9 cellular contexts compared by ENCODE assay signal in the genomic region with DNA sequence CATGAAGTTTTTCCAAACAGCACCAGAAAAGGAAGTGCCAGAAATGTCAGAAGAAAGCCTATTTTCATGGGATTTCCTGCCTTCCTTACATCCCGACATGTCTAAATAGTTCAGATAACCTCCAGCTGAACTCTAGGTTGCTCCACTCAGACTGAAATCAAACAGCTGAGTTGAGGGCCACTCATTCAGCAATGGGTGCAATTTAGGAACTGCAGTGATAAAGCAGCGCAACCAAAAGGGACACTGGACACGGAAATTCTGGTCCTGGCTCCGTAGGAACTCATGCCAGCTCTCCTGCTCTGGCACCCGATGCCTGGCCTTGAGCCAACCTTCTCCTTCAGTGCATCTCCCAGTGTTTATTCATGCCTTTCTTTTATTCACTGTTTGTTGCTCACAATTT.
DNase-seq lines count a peak whose midpoint lies in the region; ATAC-seq, FAIRE-seq and TF ChIP-seq lines count a peak whose summit lies in the region.
"Had no signal": no experiment of that assay in that cellular context is flagged by ENCODE, and none has a peak within 500 bp of the region (broad histone marks: within the 10 kb centered on the region; RNA-seq: fewer than 3 reads in every experiment).

No MANE protein-coding gene starts in this region.

- no peaks in the 10 kb centered on the region for H4K20me1 ChIP-seq in endothelial cell of umbilical vein (replicated peaks; ENCODE audit: control insufficient read depth, extremely low read depth, insufficient read depth, low read length)

- H3K36me3 ChIP-seq in endothelial cell of umbilical vein (ENCODE audit: control insufficient read depth in 2 of 2, extremely low read depth in 1 of 2, insufficient read depth in 2 of 2, low read length in 2 of 2) (no peaks in the 10 kb centered on the region), parathyroid adenoma (ENCODE audit: control insufficient read depth, insufficient read depth, low read length) (no peaks in the 10 kb centered on the region), spleen (no peaks in the 10 kb centered on the region)
- no peaks in the 10 kb centered on the region for H3K36me3 ChIP-seq in effector memory CD4-positive, alpha-beta T cell (ENCODE audit: control insufficient read depth, insufficient read depth, low read length)

- H3K4me2 ChIP-seq in endothelial cell of umbilical vein (ENCODE audit: insufficient read depth, low read length) = peak overlapping the region; percentile 97
- no peak overlapping the region for H3K4me2 ChIP-seq in parathyroid adenoma (ENCODE audit: low read length)

- TF ChIP-seq CTCF in endothelial cell of umbilical vein (IDR thresholded peaks at IDR 0.05; ENCODE audit: extremely low read depth in 1 of 2, insufficient read depth in 1 of 2, low read depth in 1 of 2, low read length in 2 of 2) = no peak
- no peak for TF ChIP-seq CTCF in parathyroid adenoma (IDR thresholded peaks at IDR 0.05)
- TF ChIP-seq CTCF in spleen (IDR thresholded peaks at IDR 0.05 in 8 of 11, conservative IDR thresholded peaks at IDR 0.05 in 3 of 11) = no peak

- POLR2A ChIA-PET in endothelial cell of umbilical vein (lab: Charles Lee) = no interaction called here

- no peaks in the 10 kb centered on the region for H3K27me3 ChIP-seq in endothelial cell of umbilical vein (ENCODE audit: control insufficient read depth in 2 of 2, insufficient read depth in 2 of 2, low read length in 2 of 2)
- H3K27me3 ChIP-seq in parathyroid adenoma (ENCODE audit: control insufficient read depth, insufficient read depth, low read length) = no peaks in the 10 kb centered on the region
- peaks cover 5% of the 10 kb centered on the region for H3K27me3 ChIP-seq in effector memory CD4-positive, alpha-beta T cell (replicated peaks; ENCODE audit: control insufficient read depth, insufficient read depth, low read length, poor library complexity, severe bottlenecking)
- H3K27me3 ChIP-seq in spleen (replicated peaks in 1 of 7) = peaks cover 0 to 35% (median 12%) of the 10 kb centered on the region in 7 donors

- H3K27ac ChIP-seq in endothelial cell of umbilical vein (ENCODE audit: insufficient read depth, low read depth, low read length) (peak overlapping the region; percentile 86), parathyroid adenoma (no peak overlapping the region), spleen (peak overlapping the region in 2 of 8 donors; percentile 2 to 25)
- no peak overlapping the region for H3K27ac ChIP-seq in effector memory CD4-positive, alpha-beta T cell (ENCODE audit: insufficient read depth, low read length, poor library complexity, severe bottlenecking)

- no peaks in the 10 kb centered on the region for H3K9me3 ChIP-seq in endothelial cell of umbilical vein (replicated peaks; ENCODE audit: control insufficient read depth, insufficient read depth, low read length)
- H3K9me3 ChIP-seq in parathyroid adenoma (ENCODE audit: control insufficient read depth, low read length) = no peaks in the 10 kb centered on the region
- H3K9me3 ChIP-seq in effector memory CD4-positive, alpha-beta T cell (ENCODE audit: control insufficient read depth, low read length) = no peaks in the 10 kb centered on the region
- no peaks in the 10 kb centered on the region for H3K9me3 ChIP-seq in spleen

- H3K9me1 ChIP-seq in endothelial cell of umbilical vein (replicated peaks; ENCODE audit: control insufficient read depth, extremely low read depth, insufficient read depth, low read length) = no peaks in the 10 kb centered on the region

- 41 to 66% (median 52%) methylated on average over 5 of the region's 5 CpGs for WGBS in spleen, 5 donors

- H2AFZ ChIP-seq in endothelial cell of umbilical vein (ENCODE audit: low read depth, low read length) (no peak overlapping the region), parathyroid adenoma (no peak overlapping the region)

- H3K79me2 ChIP-seq in endothelial cell of umbilical vein (ENCODE audit: control insufficient read depth, insufficient read depth, low read length) (peaks cover 54% of the 10 kb centered on the region), parathyroid adenoma (no peaks in the 10 kb centered on the region)

- peak; percentile 76 for FAIRE-seq in endothelial cell of umbilical vein (lab: Jason Lieb, UNC)

- CTCF ChIA-PET in endothelial cell of umbilical vein (lab: Charles Lee) = interaction anchor here (1.0 kb wide), 1 partner anchor 22 kb away, joined by 3 read pairs; no protein-coding TSS in a partner anchor

- dilution Hi-C loops in endothelial cell of umbilical vein (cut with MboI; ENCODE audit: extremely low pct_ligation_motif_present, low sequenced_read_pairs) = no loop called here

- H3K4me1 ChIP-seq in endothelial cell of umbilical vein (ENCODE audit: control insufficient read depth, extremely low read depth, insufficient read depth, low read length) (peaks cover 56% of the 10 kb centered on the region), parathyroid adenoma (no peaks in the 10 kb centered on the region), spleen (peaks cover 0 to 52% (median 18%) of the 10 kb centered on the region in 6 donors)
- H3K4me1 ChIP-seq in effector memory CD4-positive, alpha-beta T cell (ENCODE audit: control insufficient read depth, insufficient read depth, low read length, poor library complexity, severe bottlenecking) = no peaks in the 10 kb centered on the region

- ATAC-seq in GM18858 (IDR thresholded peaks at IDR 0.05; ENCODE audit: unreplicated experiment) = no peak
- ATAC-seq: activated CD8-positive, alpha-beta memory T cell treated with anti-CD3 and anti-CD28 coated beads, Interleukin-2, amount 10 ng/mL, durations not matched to agents 7 days and 5 days had no signal

- H3K9ac ChIP-seq in endothelial cell of umbilical vein (replicated peaks; ENCODE audit: extremely low read depth, insufficient read depth, low read length) (peak overlapping the region; percentile 96), parathyroid adenoma (no peak overlapping the region)

- intact Hi-C loops in endothelial cell of umbilical vein (cut with micrococcal nuclease) (loop anchor here (2.0 to 5.0 kb wide), 2 partner anchors 42 to 479 kb away; no protein-coding TSS in a partner anchor), spleen (cut with DNase I; ENCODE audit: low total_unique reads) (no loop called here)

- BruUV-seq in endothelial cell of umbilical vein (replicated peaks; lab: Mats Ljungman, UMichigan) = no TSS peak

- peak; percentile 36 for DNase-seq in NCI-H446 treated with DMSO at 0.1 percent for 48 hours (lab: John Stamatoyannopoulos, UW)
- peak; percentile 79 for DNase-seq in endothelial cell of umbilical vein (ENCODE audit: low read depth, low spot score)
- no peak for DNase-seq in effector memory CD4-positive, alpha-beta T cell
- DNase-seq in SKM-1 (lab: John Stamatoyannopoulos, UW; ENCODE audit: unreplicated experiment) = no peak
- no peak for DNase-seq in spleen
- DNase-seq: activated CD8-positive, alpha-beta memory T cell treated with anti-CD3 and anti-CD28 coated beads, Interleukin-2, amount 10 ng/mL, durations not matched to agents 7 days and 5 days had no signal

- H3K4me3 ChIP-seq in GM08714 (ENCODE audit: low read length) (peak overlapping the region; percentile 4; the same call in 1 of the 2 replicates), endothelial cell of umbilical vein (replicated peaks in 1 of 3; ENCODE audit: insufficient read depth in 1 of 3, low read depth in 1 of 3, low read length in 3 of 3) (peak overlapping the region; percentile 56 to 92 (median 59)), parathyroid adenoma (ENCODE audit: low read depth, low read length) (peak overlapping the region; percentile 6), spleen (peak overlapping the region in 2 of 8 donors; percentile 17 to 48)
- H3K4me3 ChIP-seq in effector memory CD4-positive, alpha-beta T cell (ENCODE audit: insufficient read depth, low read depth, low read length, poor library complexity, severe bottlenecking) = no peak overlapping the region

- TF ChIP-seq POLR2A in endothelial cell of umbilical vein (IDR thresholded peaks at IDR 0.05; ENCODE audit: low read depth, low read length) = no peak
- no peak for TF ChIP-seq POLR2A in spleen (IDR thresholded peaks at IDR 0.05)

TF ChIP-seq in endothelial cell of umbilical vein, 7 proteins besides CTCF, POLR2A, EP300 and RAD21:
- TF ChIP-seq MYC (IDR thresholded peaks at IDR 0.05; ENCODE audit: low read depth, low read length) = no peak
- no peak for TF ChIP-seq JUN (IDR thresholded peaks at IDR 0.05; ENCODE audit: borderline replicate concordance, insufficient read depth, insufficient read length, low read depth)
- no peak for TF ChIP-seq EZH2 (IDR thresholded peaks at IDR 0.05; ENCODE audit: borderline replicate concordance, low read depth, low read length, severe bottlenecking)
- TF ChIP-seq FOS (IDR thresholded peaks at IDR 0.05; ENCODE audit: borderline replicate concordance, insufficient read depth, low read length) = no peak
- TF ChIP-seq GATA2 (IDR thresholded peaks at IDR 0.05; ENCODE audit: insufficient read depth, insufficient read length, low read depth, low read length) = peak; percentile 57
- peak; percentile 39 for TF ChIP-seq POLR2AphosphoS5 (IDR thresholded peaks at IDR 0.05; ENCODE audit: insufficient read depth, low read depth, low read length)
- TF ChIP-seq, protein P1, sequence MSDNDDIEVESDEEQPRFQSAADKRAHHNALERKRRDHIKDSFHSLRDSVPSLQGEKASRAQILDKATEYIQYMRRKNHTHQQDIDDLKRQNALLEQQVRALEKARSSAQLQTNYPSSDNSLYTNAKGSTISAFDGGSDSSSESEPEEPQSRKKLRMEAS (IDR thresholded peaks at IDR 0.05; ENCODE audit: insufficient read depth, insufficient read length) = no peak
TF ChIP-seq in endothelial cell of umbilical vein: peak in this region for 2.

Comparison
In these comparisons a context has a peak if more than half of its experiments do, and no peak if none do; other contexts are left out.
1. DNase-seq: peak in NCI-H446 treated with DMSO at 0.1 percent for 48 hours (single experiment) and endothelial cell of umbilical vein (single experiment); none in effector memory CD4-positive, alpha-beta T cell (0 of 3), SKM-1 (single experiment) and spleen (single experiment).